Comparison of ENCODE assay signal across 10 cellular contexts in genomic region chr20:62088258-62089127, GRCh38. TPM values are rescaled to one million over a fixed set of nuclear protein-coding genes. Genes with fewer than 3 reads are reported as not detected.
DNase-seq lines count a peak whose midpoint lies in the region; ATAC-seq and TF ChIP-seq lines count a peak whose summit lies in the region.
"Had no signal": no experiment of that assay in that cellular context is flagged by ENCODE, and none has a peak within 500 bp of the region (broad histone marks: within the 10 kb centered on the region; RNA-seq: fewer than 3 reads in every experiment).

No MANE protein-coding gene starts in this region.

- peak; percentile 45 for ATAC-seq in naive thymus-derived CD4-positive, alpha-beta T cell
- ATAC-seq in HG03432 (IDR thresholded peaks at IDR 0.05; ENCODE audit: unreplicated experiment) = no peak

- TF ChIP-seq CTCF in choroid plexus epithelial cell (conservative IDR thresholded peaks at IDR 0.05; ENCODE audit: low read depth, low read length) (no peak), thyroid gland (IDR thresholded peaks at IDR 0.05) (no peak)

- DNase-seq in ELR (ENCODE audit: low read depth) = peak; percentile 100
- DNase-seq in NAMALWA (ENCODE audit: low spot score) = peak; percentile 20
- peak; percentile 92 for DNase-seq in choroid plexus epithelial cell (ENCODE audit: low read depth)
- no peak for DNase-seq in naive thymus-derived CD4-positive, alpha-beta T cell
- no peak for DNase-seq in NCI-H524 (lab: John Stamatoyannopoulos, UW)
- no peak for DNase-seq in epidermal melanocyte (ENCODE audit: insufficient read length, low spot score)
- no peak for DNase-seq in thyroid gland
- DNase-seq: NK-92 treated with Interleukin-12 subunit alpha and Interleukin-12 subunit beta, amount 100 ng/mL, for 24 hours had no signal

- 75 to 78% methylated on average over 15 of the region's 15 CpGs for WGBS in thyroid gland, 2 donors

- peaks cover 0 to 15% (median 6%) of the 10 kb centered on the region in 5 donors for H3K36me3 Mint-ChIP-seq in naive thymus-derived CD4-positive, alpha-beta T cell

- H3K27me3 ChIP-seq in naive thymus-derived CD4-positive, alpha-beta T cell (ENCODE audit: control insufficient read depth in 2 of 2, insufficient read depth in 2 of 2, low read length in 2 of 2) = no peaks in the 10 kb centered on the region
- H3K27me3 ChIP-seq in thyroid gland = no peaks in the 10 kb centered on the region

- intact Hi-C loops in naive thymus-derived CD4-positive, alpha-beta T cell (cut with micrococcal nuclease) = no loop called here
- intact Hi-C loops in thyroid gland (cut with DNase I) = no loop called here

- H3K9me3 ChIP-seq in naive thymus-derived CD4-positive, alpha-beta T cell (ENCODE audit: control insufficient read depth in 2 of 3, low read length in 3 of 3) = peaks cover 0 to 3% (median 0%) of the 10 kb centered on the region in 3 experiments
- no peaks in the 10 kb centered on the region for H3K9me3 ChIP-seq in thyroid gland
- H3K9me3 ChIP-seq: thoracic aorta had no signal

- H3K36me3 ChIP-seq in naive thymus-derived CD4-positive, alpha-beta T cell (ENCODE audit: control insufficient read depth in 2 of 3, insufficient read depth in 3 of 3, low read length in 3 of 3) = no peaks in the 10 kb centered on the region
- no peaks in the 10 kb centered on the region for H3K36me3 ChIP-seq in thyroid gland
- H3K36me3 ChIP-seq: thoracic aorta had no signal

- CTCF ChIA-PET in naive thymus-derived CD4-positive, alpha-beta T cell (lab: Charles Lee) = no interaction called here

- no peak overlapping the region for H3K27ac Mint-ChIP-seq in naive thymus-derived CD4-positive, alpha-beta T cell

- H3K4me1 ChIP-seq in naive thymus-derived CD4-positive, alpha-beta T cell (ENCODE audit: control insufficient read depth in 2 of 2, insufficient read depth in 2 of 2, low read length in 2 of 2) = no peaks in the 10 kb centered on the region
- no peaks in the 10 kb centered on the region for H3K4me1 ChIP-seq in thyroid gland

- H3K4me1 Mint-ChIP-seq in naive thymus-derived CD4-positive, alpha-beta T cell = no peaks in the 10 kb centered on the region

- POLR2A ChIA-PET in naive thymus-derived CD4-positive, alpha-beta T cell (lab: Charles Lee) = no interaction called here

- H3K4me3 ChIP-seq in choroid plexus epithelial cell (ENCODE audit: low read depth, low read length) (no peak overlapping the region), thyroid gland (replicated peaks in 1 of 3) (no peak overlapping the region)
- no peak overlapping the region for H3K4me3 ChIP-seq in naive thymus-derived CD4-positive, alpha-beta T cell (ENCODE audit: low read length)
- H3K4me3 ChIP-seq: thoracic aorta had no signal

- no peak overlapping the region for H3K27ac ChIP-seq in naive thymus-derived CD4-positive, alpha-beta T cell (ENCODE audit: low read depth, low read length)
- no peak overlapping the region for H3K27ac ChIP-seq in thyroid gland
- H3K27ac ChIP-seq: thoracic aorta had no signal

- no peak overlapping the region for H3K4me3 Mint-ChIP-seq in naive thymus-derived CD4-positive, alpha-beta T cell

- peaks cover under 1 to 23% (median 9%) of the 10 kb centered on the region in 11 donors for H3K9me3 Mint-ChIP-seq in naive thymus-derived CD4-positive, alpha-beta T cell

- peaks cover 0 to 14% (median 11%) of the 10 kb centered on the region in 5 donors for H3K27me3 Mint-ChIP-seq in naive thymus-derived CD4-positive, alpha-beta T cell

- TF ChIP-seq POLR2A in thyroid gland (IDR thresholded peaks at IDR 0.05) = no peak

RNA-seq across cellular contexts. Expression of gene TAF4, which starts 22.8 kb away (rescaled TPM):
- total RNA-seq in naive thymus-derived CD4-positive, alpha-beta T cell = 10 to 100 TPM; 19.8 to 43.7 (median 23.7) TPM
- 1 to 10 TPM in 1 of 2 donors, under 1 TPM in 1; 0.74 to 2.3 TPM for polyA plus RNA-seq in naive thymus-derived CD4-positive, alpha-beta T cell
- 10 to 100 TPM; 13.9 to 22.0 (median 18.6) TPM for total RNA-seq in thyroid gland

RNA-seq across cellular contexts. Expression of gene LSM14B, which starts 33.8 kb away (rescaled TPM):
- 10 to 100 TPM; 39.5 to 61.5 (median 41.9) TPM for total RNA-seq in naive thymus-derived CD4-positive, alpha-beta T cell
- polyA plus RNA-seq in naive thymus-derived CD4-positive, alpha-beta T cell = 1 to 10 TPM; 1.4 to 1.9 TPM
- 10 to 100 TPM; 25.3 to 27.9 (median 25.6) TPM for total RNA-seq in thyroid gland

RNA-seq across cellular contexts. Expression of gene PSMA7, which starts 54.7 kb away (rescaled TPM):
- 100 to 1,000 TPM; 125 to 301 (median 165) TPM for total RNA-seq in naive thymus-derived CD4-positive, alpha-beta T cell
- polyA plus RNA-seq in naive thymus-derived CD4-positive, alpha-beta T cell = 100 to 1,000 TPM; 377 to 406 TPM
- 100 to 1,000 TPM; 213 to 288 (median 261) TPM for total RNA-seq in thyroid gland

RNA-seq across cellular contexts. Expression of gene SS18L1, which starts 55.1 kb away (rescaled TPM):
- total RNA-seq in naive thymus-derived CD4-positive, alpha-beta T cell = 10 to 100 TPM; 17.8 to 26.7 (median 22.6) TPM
- under 1 TPM; 0.47 to 0.54 TPM for polyA plus RNA-seq in naive thymus-derived CD4-positive, alpha-beta T cell
- total RNA-seq in thyroid gland = 10 to 100 TPM; 12.2 to 22.0 (median 15.2) TPM

Comparison
In these comparisons a context has a peak if more than half of its experiments do, and no peak if none do; other contexts are left out.
1. DNase-seq: peak in ELR (single experiment), NAMALWA (single experiment) and choroid plexus epithelial cell (single experiment); none in naive thymus-derived CD4-positive, alpha-beta T cell (0 of 9), NCI-H524 (0 of 2), epidermal melanocyte (single experiment) and thyroid gland (0 of 2).